In the genomic region with DNA sequence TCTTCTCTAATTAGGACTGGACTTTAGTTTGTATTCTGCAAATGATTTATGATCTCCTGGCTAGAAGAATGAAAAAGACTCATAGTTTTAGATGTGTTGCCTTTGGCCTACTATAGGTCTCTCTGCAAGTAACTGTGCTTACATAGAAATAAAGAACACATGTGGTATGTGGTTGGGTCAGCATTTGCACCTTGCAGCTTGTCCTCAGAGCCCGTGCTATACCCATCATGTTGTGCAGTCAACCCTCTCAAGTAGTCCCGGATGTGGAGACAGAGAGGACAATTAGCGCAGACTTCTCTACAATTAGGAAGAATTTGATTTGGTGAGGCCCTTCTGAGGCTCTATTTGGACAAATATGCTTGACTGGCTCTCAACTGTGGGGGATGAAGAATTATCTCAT, we compare ENCODE assay signal across 27 cellular contexts.
"Had no signal": no experiment of that assay in that cellular context is flagged by ENCODE, and none has a peak within 500 bp of the region (broad histone marks: within the 10 kb centered on the region; RNA-seq: fewer than 3 reads in every experiment).

No MANE protein-coding gene starts in this region.

- H3K27me3 Mint-ChIP-seq: activated CD4-positive, alpha-beta memory T cell treated with anti-CD3 and anti-CD28 coated beads for 36 hours; activated naive CD8-positive, alpha-beta T cell had no signal

- H3K9me3 ChIP-seq: SJSA1 had no signal

- H3K9me3 Mint-ChIP-seq: activated CD4-positive, alpha-beta memory T cell treated with anti-CD3 and anti-CD28 coated beads for 36 hours; activated naive CD4-positive, alpha-beta T cell treated with anti-CD3 and anti-CD28 coated beads for 36 hours; WTC11 had no signal

- H3K4me1 ChIP-seq: SJSA1 had no signal

- H3K9ac ChIP-seq: KMS-11 had no signal

- FAIRE-seq: astrocyte, RCC 7860 had no signal

- H3K4me3 ChIP-seq: cardiac muscle cell, SJSA1 had no signal

- H3K27ac Mint-ChIP-seq: activated CD4-positive, alpha-beta memory T cell treated with anti-CD3 and anti-CD28 coated beads for 36 hours; activated naive CD4-positive, alpha-beta T cell treated with anti-CD3 and anti-CD28 coated beads for 36 hours; activated naive CD8-positive, alpha-beta T cell; WTC11 had no signal

- H3K36me3 ChIP-seq: brain microvascular endothelial cell, cardiac muscle cell, SJSA1 had no signal

- H3K36me3 Mint-ChIP-seq: WTC11 had no signal

- DNase-seq: activated CD4-positive, alpha-beta memory T cell treated with anti-CD3 and anti-CD28 coated beads for 36 hours; activated CD4-positive, alpha-beta T cell treated with anti-CD3 and anti-CD28 coated beads for 48 hours; activated CD4-positive, CD25-positive, alpha-beta regulatory T cell treated with anti-CD3 and anti-CD28 coated beads, Interleukin-2, amount 50 U/mL, for 72 hours; activated CD8-positive, alpha-beta memory T cell treated with anti-CD3 and anti-CD28 coated beads for 24 hours; activated gamma-delta T cell; activated naive CD4-positive, alpha-beta T cell treated with anti-CD3 and anti-CD28 coated beads for 36 hours; activated T-cell treated with anti-CD3 and anti-CD28 coated beads, Interleukin-2, amount 50 U/mL, for 4 hours; amygdala; brain microvascular endothelial cell; MM.1S; NCI-H1105 treated with DMSO at 0.1 percent for 48 hours; NCI-H1436 treated with DMSO at 0.1 percent for 48 hours; NCI-H187; NCI-H2081; NCI-H446; NCI-H524; PC-3; SW 1271; T-helper 9 cell had no signal

- H3K27me3 ChIP-seq: brain microvascular endothelial cell, cardiac muscle cell, SJSA1 had no signal

- H3K4me2 ChIP-seq: KMS-11 had no signal

- H3K4me1 Mint-ChIP-seq: WTC11 had no signal

- H3K27ac ChIP-seq: brain microvascular endothelial cell, cardiac muscle cell, KMS-11, SJSA1 had no signal

- ATAC-seq: PC-3, SK-N-SH treated with all-trans-retinoic acid at 6 μM for 48 hours had no signal

- H3K4me3 Mint-ChIP-seq: activated CD4-positive, alpha-beta memory T cell treated with anti-CD3 and anti-CD28 coated beads for 36 hours; activated naive CD4-positive, alpha-beta T cell treated with anti-CD3 and anti-CD28 coated beads for 36 hours; activated naive CD8-positive, alpha-beta T cell; activated T-cell treated with anti-CD3 and anti-CD28 coated beads, Interleukin-2, amount 50 U/mL, for 4 hours; WTC11 had no signal
